In the genomic region with DNA sequence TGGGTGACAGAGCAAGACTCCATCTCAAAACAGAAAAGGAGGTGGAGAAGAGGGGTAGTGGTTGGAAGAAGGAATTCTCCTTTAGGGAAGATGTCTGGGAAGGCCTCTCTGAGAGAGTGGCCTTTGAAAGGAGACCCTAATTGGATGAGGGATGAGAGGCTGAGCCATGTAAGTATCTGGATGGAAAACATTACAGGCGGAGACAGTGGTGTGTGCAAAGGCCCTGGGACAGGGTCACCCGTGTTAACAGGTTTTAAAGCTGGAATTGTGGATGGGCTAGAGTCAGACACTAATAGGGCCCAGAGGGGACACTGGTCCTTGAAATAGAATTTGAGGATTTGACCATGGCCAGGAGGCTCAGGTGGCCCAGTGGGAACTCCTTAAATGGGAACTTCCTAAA, we compare ENCODE assay signal across 14 cellular contexts. TPM values are rescaled to one million over a fixed set of nuclear protein-coding genes. Genes with fewer than 3 reads are reported as not detected.
DNase-seq lines count a peak whose midpoint lies in the region; TF ChIP-seq lines count a peak whose summit lies in the region.
"Had no signal": no experiment of that assay in that cellular context is flagged by ENCODE, and none has a peak within 500 bp of the region (broad histone marks: within the 10 kb centered on the region; RNA-seq: fewer than 3 reads in every experiment).

No MANE protein-coding gene starts in this region.

- no peaks in the 10 kb centered on the region for H3K4me1 ChIP-seq in HEK293 (ENCODE audit: control insufficient read depth, insufficient read depth, low read length)
- H3K4me1 ChIP-seq in hepatocyte (ENCODE audit: insufficient read depth) = peaks cover 25% of the 10 kb centered on the region
- peaks cover 16% of the 10 kb centered on the region for H3K4me1 ChIP-seq in stomach smooth muscle (ENCODE audit: control insufficient read depth, insufficient read depth, low read length)

- no peak overlapping the region for H3K4me3 ChIP-seq in AG04450 (ENCODE audit: low read depth, low read length)
- no peak overlapping the region for H3K4me3 ChIP-seq in HEK293 (ENCODE audit: low read depth, low read length)
- no peak overlapping the region for H3K4me3 ChIP-seq in hepatocyte
- no peak overlapping the region for H3K4me3 ChIP-seq in stomach smooth muscle (ENCODE audit: low read length in 2 of 2)
- H3K4me3 ChIP-seq: A549 had no signal

- POLR2A ChIA-PET in AG04450 (lab: Yijun Ruan, JAX) = no interaction called here
- POLR2A ChIA-PET in HEK293 (lab: Yijun Ruan, JAX) = interaction anchor here (0.9 kb wide), 1 partner anchor 8 kb away, joined by 6 read pairs; no protein-coding TSS in a partner anchor

- H2AFZ ChIP-seq in hepatocyte = no peak overlapping the region

- H3K9me3 ChIP-seq in AG04450 (ENCODE audit: control insufficient read depth, insufficient read depth, low read length) (no peaks in the 10 kb centered on the region), HEK293 (ENCODE audit: control insufficient read depth, insufficient read depth, low read depth, low read length) (no peaks in the 10 kb centered on the region), hepatocyte (ENCODE audit: low read depth) (no peaks in the 10 kb centered on the region), stomach smooth muscle (ENCODE audit: control insufficient read depth in 2 of 2, low read length in 2 of 2) (no peaks in the 10 kb centered on the region)
- H3K9me3 ChIP-seq: A549 had no signal

- CTCF ChIA-PET in AG04450 (lab: Charles Lee) (interaction anchor here (0.7 to 4.7 kb wide), 3 partner anchors 16 to 85 kb away, joined by 3 to 39 read pairs (median 3); no protein-coding TSS in a partner anchor), HEK293 (lab: Yijun Ruan, JAX) (no interaction called here)

- TF ChIP-seq CTCF in AG04450 (IDR thresholded peaks at IDR 0.05; ENCODE audit: low read depth, low read length) (no peak), HEK293 (tag by site-specific recombination; IDR thresholded peaks at IDR 0.05) (no peak), hepatocyte (IDR thresholded peaks at IDR 0.05; ENCODE audit: poor library complexity) (no peak)

- H4K20me1 ChIP-seq in hepatocyte (ENCODE audit: insufficient read depth, poor library complexity, severe bottlenecking) = no peaks in the 10 kb centered on the region

- peaks cover 25% of the 10 kb centered on the region for H3K79me2 ChIP-seq in hepatocyte

- 93% methylated on average over 2 of the region's 2 CpGs for WGBS in hepatocyte (ENCODE audit: low lambda C conversion rate, missing lambda C conversion rate)

- no peaks in the 10 kb centered on the region for H3K27me3 ChIP-seq in AG04450 (ENCODE audit: control insufficient read depth, insufficient read depth, low read length)
- H3K27me3 ChIP-seq in hepatocyte = no peaks in the 10 kb centered on the region
- H3K27me3 ChIP-seq in stomach smooth muscle (ENCODE audit: control insufficient read depth in 1 of 2, insufficient read depth in 2 of 2, low read length in 2 of 2) = no peaks in the 10 kb centered on the region

- H3K9ac ChIP-seq in stomach smooth muscle (ENCODE audit: low read length in 2 of 2) = no peak overlapping the region

- peak overlapping the region; percentile 11 for H3K27ac ChIP-seq in AG04450 (ENCODE audit: low read depth, low read length)
- no peak overlapping the region for H3K27ac ChIP-seq in HEK293 (ENCODE audit: extremely low read depth, low read depth, low read length)
- H3K27ac ChIP-seq in hepatocyte = peak overlapping the region; percentile 86
- H3K27ac ChIP-seq in stomach smooth muscle (ENCODE audit: low read length) = peak overlapping the region; percentile 24
- H3K27ac ChIP-seq: A549 had no signal

- H3K36me3 ChIP-seq in HEK293 (ENCODE audit: control insufficient read depth in 2 of 2, insufficient read depth in 1 of 2, low read length in 2 of 2) = peaks cover 5 to 55% of the 10 kb centered on the region in 2 experiments; a peak in 2 of 3 replicates
- H3K36me3 ChIP-seq in hepatocyte (replicated peaks; ENCODE audit: insufficient read depth, low read depth) = no peaks in the 10 kb centered on the region
- H3K36me3 ChIP-seq in stomach smooth muscle (ENCODE audit: control insufficient read depth in 2 of 2, insufficient read depth in 2 of 2, low read length in 2 of 2) = peaks cover 16 to 18% of the 10 kb centered on the region in 2 donors

- no peaks in the 10 kb centered on the region for H3K9me2 ChIP-seq in hepatocyte (replicated peaks; ENCODE audit: insufficient read depth)

- no peak overlapping the region for H3K4me2 ChIP-seq in hepatocyte
- H3K4me2 ChIP-seq: A549 had no signal

- DNase-seq in AG04450 (ENCODE audit: low read depth, low spot score) (no peak), hepatocyte (ENCODE audit: low spot score) (no peak), T-helper 1 cell (no peak), middle frontal gyrus (ENCODE audit: extremely low spot score, low spot score) (no peak)
- DNase-seq: CD8-positive, alpha-beta T cell; COR-L47; DMS153; DMS79 treated with DMSO at 0.1 percent for 48 hours; EL; GOT3; H9 had no signal

TF ChIP-seq in HEK293, 187 proteins besides CTCF, POLR2A, EP300 and RAD21:
- TF ChIP-seq ZFP3 (tag by site-specific recombination; IDR thresholded peaks at IDR 0.05; ENCODE audit: low read depth) (no peak), ZNF623 (tag by site-specific recombination; IDR thresholded peaks at IDR 0.05) (peak; percentile 88), ZNF175 (tag by site-specific recombination; IDR thresholded peaks at IDR 0.05) (no peak), ZSCAN23 (tag by site-specific recombination; IDR thresholded peaks at IDR 0.05) (no peak)

RNA-seq across cellular contexts. Expression of gene SNAP29, which starts 10.4 kb away (rescaled TPM):
- polyA plus RNA-seq in AG04450 (2011; rRNA removed) (41.4 and 45.5 TPM in 2 replicates), hepatocyte (34.3 and 41.0 TPM in 2 replicates)
- 19.5 and 20.0 TPM in 2 replicates for polyA minus RNA-seq in AG04450 (2011; rRNA and poly(A)+ RNA removed)
- 14.5 and 15.7 TPM in 2 replicates for total RNA-seq in hepatocyte

RNA-seq across cellular contexts. Expression of gene PI4KA, which starts 10.6 kb away (rescaled TPM):
- 27.5 and 35.8 TPM in 2 replicates for polyA plus RNA-seq in AG04450 (2011; rRNA removed)
- 48.5 and 59.0 TPM in 2 replicates for polyA minus RNA-seq in AG04450 (2011; rRNA and poly(A)+ RNA removed)
- total RNA-seq in hepatocyte = 59.1 and 62.2 TPM in 2 replicates
- polyA plus RNA-seq in hepatocyte = 75.7 and 80.5 TPM in 2 replicates

RNA-seq across cellular contexts. Expression of gene CRKL, which starts 48.0 kb away (rescaled TPM):
- polyA plus RNA-seq in AG04450 (2011; rRNA removed) = 24.1 and 25.4 TPM in 2 replicates
- 36.2 and 40.1 TPM in 2 replicates for polyA minus RNA-seq in AG04450 (2011; rRNA and poly(A)+ RNA removed)
- 46.5 and 49.2 TPM in 2 replicates for total RNA-seq in hepatocyte
- 30.7 and 31.8 TPM in 2 replicates for polyA plus RNA-seq in hepatocyte
